Comparison of ENCODE assay signal across 12 cellular contexts in genomic region chr17:7953266-7953665, GRCh38. TPM values are rescaled to one million over a fixed set of nuclear protein-coding genes. Genes with fewer than 3 reads are reported as not detected.
DNase-seq lines count a peak whose midpoint lies in the region; ATAC-seq, FAIRE-seq and TF ChIP-seq lines count a peak whose summit lies in the region.
"Not testable (repeated sequence)": the region's sequence is repeated elsewhere in the genome, so short reads cannot be mapped to it uniquely, and the experiment has no call there.
"Had no signal": no experiment of that assay in that cellular context is flagged by ENCODE, and none has a peak within 500 bp of the region (broad histone marks: within the 10 kb centered on the region; RNA-seq: fewer than 3 reads in every experiment).

No MANE protein-coding gene starts in this region.

- not testable (repeated sequence) for H3K4me3 Mint-ChIP-seq in activated CD4-positive, alpha-beta T cell treated with anti-CD3 and anti-CD28 coated beads, Interleukin-2, amount 10 ng/mL, durations not matched to agents 7 days and 5 days
- peak overlapping the region; percentile 22 for H3K4me3 Mint-ChIP-seq in stimulated activated effector memory CD8-positive, alpha-beta T cell treated with anti-CD3 and anti-CD28 coated beads, Interleukin-12 subunit alpha, Interleukin-12 subunit beta, amount 100 ng/mL, for 72 hours

- not testable (repeated sequence) for H4K20me1 ChIP-seq in K562 (replicated peaks; ENCODE audit: control insufficient read depth, insufficient read depth, low read length)

- not testable (repeated sequence) for H3K4me3 ChIP-seq in K562

- not testable (repeated sequence) for H3K4me2 ChIP-seq in K562 (ENCODE audit: insufficient read depth, low read length)

- BruUV-seq in K562 (replicated peaks; lab: Mats Ljungman, UMichigan) = not testable (repeated sequence)

- peak; percentile 12 for DNase-seq in NCI-H82 (lab: John Stamatoyannopoulos, UW)
- not testable (repeated sequence) for DNase-seq in activated CD4-positive, alpha-beta T cell treated with anti-CD3 and anti-CD28 coated beads, Interleukin-2, amount 10 ng/mL, durations not matched to agents 7 days and 5 days; K562 (ENCODE audit: extremely low read depth in 1 of 4, low spot score in 3 of 4); stimulated activated effector memory CD8-positive, alpha-beta T cell treated with anti-CD3 and anti-CD28 coated beads, Interleukin-12 subunit alpha, Interleukin-12 subunit beta, amount 100 ng/mL, for 72 hours (ENCODE audit: low spot score in 2 of 2)

- H3K27ac ChIP-seq in K562 (ENCODE audit: extremely low read depth, low read depth, low read length) = not testable (repeated sequence)

- H3K27me3 Mint-ChIP-seq in activated CD4-positive, alpha-beta T cell treated with anti-CD3 and anti-CD28 coated beads, Interleukin-2, amount 10 ng/mL, durations not matched to agents 7 days and 5 days = not testable (repeated sequence)

- POLR2A ChIA-PET in activated CD4-positive, alpha-beta T cell treated with anti-CD3 and anti-CD28 coated beads, Interleukin-2, amount 10 ng/mL, durations not matched to agents 7 days and 5 days (lab: Charles Lee) = not testable (repeated sequence)
- POLR2A ChIA-PET in K562 (lab: Yijun Ruan, JAX) = interaction anchor here (0.7 to 1.3 kb wide), 3 partner anchors 8 to 303 kb away, joined by 3 to 6 read pairs (median 3); partner anchors contain the start of genes ATP1B2 and TP53

- H3K9me3 Mint-ChIP-seq in activated CD4-positive, alpha-beta T cell treated with anti-CD3 and anti-CD28 coated beads, Interleukin-2, amount 10 ng/mL, durations not matched to agents 7 days and 5 days; stimulated activated effector memory CD8-positive, alpha-beta T cell treated with anti-CD3 and anti-CD28 coated beads, Interleukin-12 subunit alpha, Interleukin-12 subunit beta, amount 100 ng/mL, for 72 hours: not testable (repeated sequence)

- CTCF ChIA-PET in activated CD4-positive, alpha-beta T cell treated with anti-CD3 and anti-CD28 coated beads, Interleukin-2, amount 10 ng/mL, durations not matched to agents 7 days and 5 days (lab: Charles Lee) = interaction anchor here (0.6 to 1.9 kb wide), 6 partner anchors 8 to 422 kb away, joined by 3 to 8 read pairs (median 4); partner anchors contain the start of gene CNTROB
- CTCF ChIA-PET in K562 (lab: Yijun Ruan, JAX; ENCODE audit: low intra/inter-chr PET ratio) = not testable (repeated sequence)

- H3K36me3 Mint-ChIP-seq in activated CD4-positive, alpha-beta T cell treated with anti-CD3 and anti-CD28 coated beads, Interleukin-2, amount 10 ng/mL, durations not matched to agents 7 days and 5 days (ENCODE audit: low read depth) = peaks cover 27% of the 10 kb centered on the region
- H3K36me3 Mint-ChIP-seq in stimulated activated effector memory CD8-positive, alpha-beta T cell treated with anti-CD3 and anti-CD28 coated beads, Interleukin-12 subunit alpha, Interleukin-12 subunit beta, amount 100 ng/mL, for 72 hours = peaks cover 16% of the 10 kb centered on the region

- intact Hi-C loops in K562 (cut with micrococcal nuclease) = not testable (repeated sequence)

- not testable (repeated sequence) for TF ChIP-seq CTCF in K562 (IDR thresholded peaks at IDR 0.05 in 2 of 3, conservative IDR thresholded peaks at IDR 0.05 in 1 of 3; ENCODE audit: insufficient read depth in 2 of 3, low read depth in 1 of 3, low read length in 3 of 3)

- H3K27me3 ChIP-seq in K562 (ENCODE audit: control insufficient read depth in 2 of 2, insufficient read depth in 2 of 2, low read length in 2 of 2) = not testable (repeated sequence)

- peaks cover 26% of the 10 kb centered on the region for H3K4me1 Mint-ChIP-seq in activated CD4-positive, alpha-beta T cell treated with anti-CD3 and anti-CD28 coated beads, Interleukin-2, amount 10 ng/mL, durations not matched to agents 7 days and 5 days
- peaks cover 16% of the 10 kb centered on the region for H3K4me1 Mint-ChIP-seq in stimulated activated effector memory CD8-positive, alpha-beta T cell treated with anti-CD3 and anti-CD28 coated beads, Interleukin-12 subunit alpha, Interleukin-12 subunit beta, amount 100 ng/mL, for 72 hours

- H3K9ac ChIP-seq in K562 (ENCODE audit: insufficient read depth in 1 of 2, low read depth in 2 of 2, low read length in 2 of 2) = not testable (repeated sequence)

- not testable (repeated sequence) for H2AFZ ChIP-seq in K562 (ENCODE audit: low read depth, low read length)

- H3K9me1 ChIP-seq in K562 (ENCODE audit: control insufficient read depth, insufficient read depth, low read length) = not testable (repeated sequence)

- not testable (repeated sequence) for FAIRE-seq in K562 (lab: Jason Lieb, UNC)

- H3K27ac Mint-ChIP-seq in activated CD4-positive, alpha-beta T cell treated with anti-CD3 and anti-CD28 coated beads, Interleukin-2, amount 10 ng/mL, durations not matched to agents 7 days and 5 days = peak overlapping the region; percentile 3
- H3K27ac Mint-ChIP-seq in stimulated activated effector memory CD8-positive, alpha-beta T cell treated with anti-CD3 and anti-CD28 coated beads, Interleukin-12 subunit alpha, Interleukin-12 subunit beta, amount 100 ng/mL, for 72 hours = not testable (repeated sequence)

- H3K4me1 ChIP-seq in K562 (replicated peaks in 1 of 2; ENCODE audit: control insufficient read depth in 2 of 2, insufficient read depth in 2 of 2, low read length in 2 of 2) = not testable (repeated sequence)

- H3K9me3 ChIP-seq in K562 (replicated peaks; ENCODE audit: control insufficient read depth, insufficient read depth, low read depth, low read length) = not testable (repeated sequence)

- not testable (repeated sequence) for TF ChIP-seq EP300 in K562 (IDR thresholded peaks at IDR 0.05; ENCODE audit: low read length)

- WGBS in K562 (ENCODE audit: insufficient coverage, low coverage, missing lambda C conversion rate) = 63% methylated on average over 13 of the region's 13 CpGs

- not testable (repeated sequence) for H3K79me2 ChIP-seq in K562 (ENCODE audit: control insufficient read depth, insufficient read depth, low read length)

- in situ Hi-C loops in K562 (cut with MboI) = not testable (repeated sequence)

- not testable (repeated sequence) for ATAC-seq in K562; stimulated activated effector memory CD8-positive, alpha-beta T cell treated with anti-CD3 and anti-CD28 coated beads, Interleukin-12 subunit alpha, Interleukin-12 subunit beta, amount 100 ng/mL, for 72 hours

- TF ChIP-seq RAD21 in K562 (CRISPR knock-in tag; conservative IDR thresholded peaks at IDR 0.05 in 1 of 2, IDR thresholded peaks at IDR 0.05 in 1 of 2) = not testable (repeated sequence)

- TF ChIP-seq POLR2A in K562 (conservative IDR thresholded peaks at IDR 0.05) = not testable (repeated sequence)

- not testable (repeated sequence) for H3K36me3 ChIP-seq in K562 (ENCODE audit: control insufficient read depth, insufficient read depth, low read length)

RNA-seq across cellular contexts. Expression of gene CNTROB, which starts 21.3 kb away (rescaled TPM):
- total RNA-seq in activated CD4-positive, alpha-beta T cell treated with anti-CD3 and anti-CD28 coated beads, Interleukin-2, amount 10 ng/mL, durations not matched to agents 7 days and 5 days = 10 to 100 TPM; 74.3 to 77.4 TPM
- total RNA-seq in K562 (2011; cell fraction: chromatin; rRNA removed; ENCODE audit: low replicate concordance) = 127 and 203 TPM in 2 replicates
- total RNA-seq in K562 (2011; cell fraction: nucleolus; rRNA removed) = 99.0 and 106 TPM in 2 replicates
- 91.2 and 111 TPM in 2 replicates for total RNA-seq in K562 (2011; cell fraction: nucleoplasm; rRNA removed)
- total RNA-seq in K562 (2014; rRNA removed) = 20.0 and 20.7 TPM in 2 replicates
- total RNA-seq in K562 (2014; rRNA removed; fragmentation: Illumina TruSeq; extraction: Trizol) = 18.2 and 19.0 TPM in 2 replicates
- total RNA-seq in K562 (2015; rRNA removed; fragmentation: Illumina TruSeq; extraction: Trizol) = 23.0 and 26.0 TPM in 2 replicates
- 28.9 and 33.1 TPM in 2 replicates for total RNA-seq in K562 (2021)
- polyA plus RNA-seq in K562 (2011; rRNA removed) = 28.5 and 32.9 TPM in 2 replicates
- 23.3 and 30.2 TPM in 2 replicates for polyA plus RNA-seq in K562 (2011; cell fraction: cytosol; rRNA removed)
- 114 and 159 TPM in 2 replicates for polyA plus RNA-seq in K562 (2011; cell fraction: nucleus; rRNA removed)
- polyA plus RNA-seq in K562 (2012) = 29.1 and 41.4 TPM in 2 replicates
- 31.8 and 33.3 TPM in 2 replicates for polyA plus RNA-seq in K562 (2014; fragmentation: Illumina TruSeq; extraction: Trizol)
- 1 to 10 TPM; 1.9 to 2.3 TPM for polyA plus RNA-seq in K562 (2014; fragmentation: Nextera tagmentation; extraction: Ambion mirVana)
- polyA plus RNA-seq in K562 (2014; rRNA removed) = 23.5 and 33.3 TPM in 2 replicates
- 13.9 and 15.9 TPM in 2 replicates for polyA minus RNA-seq in K562 (2011; rRNA and poly(A)+ RNA removed)
- polyA minus RNA-seq in K562 (2011; cell fraction: cytosol; rRNA and poly(A)+ RNA removed) = 10.6 and 12.8 TPM in 2 replicates
- 30.6 and 40.9 TPM in 2 replicates for polyA minus RNA-seq in K562 (2011; cell fraction: nucleus; rRNA and poly(A)+ RNA removed)

RNA-seq across cellular contexts. Expression of gene TRAPPC1, which starts 21.5 kb away (rescaled TPM):
- total RNA-seq in activated CD4-positive, alpha-beta T cell treated with anti-CD3 and anti-CD28 coated beads, Interleukin-2, amount 10 ng/mL, durations not matched to agents 7 days and 5 days = 100 to 1,000 TPM; 235 to 251 TPM
- total RNA-seq in K562 (2011; cell fraction: chromatin; rRNA removed; ENCODE audit: low replicate concordance) = 20.3 and 31.8 TPM in 2 replicates
- total RNA-seq in K562 (2011; cell fraction: nucleolus; rRNA removed) = 24.6 and 25.7 TPM in 2 replicates
- total RNA-seq in K562 (2011; cell fraction: nucleoplasm; rRNA removed) = 26.6 and 31.8 TPM in 2 replicates
- total RNA-seq in K562 (2014; rRNA removed) (18.3 and 21.9 TPM in 2 replicates), K562 (2014; rRNA removed; fragmentation: Illumina TruSeq; extraction: Trizol) (11.7 and 15.4 TPM in 2 replicates), K562 (2015; rRNA removed; fragmentation: Illumina TruSeq; extraction: Trizol) (11.9 and 13.4 TPM in 2 replicates), K562 (2021) (59.2 and 64.5 TPM in 2 replicates)
- polyA plus RNA-seq in K562 (2011; rRNA removed) (36.2 and 47.0 TPM in 2 replicates), K562 (2014; fragmentation: Illumina TruSeq; extraction: Trizol) (79.0 and 82.8 TPM in 2 replicates), K562 (2014; fragmentation: Nextera tagmentation; extraction: Ambion mirVana) (10 to 100 TPM; 33.2 to 39.8 TPM), K562 (2014; rRNA removed) (44.6 and 52.6 TPM in 2 replicates)
- 109 and 114 TPM in 2 replicates for polyA plus RNA-seq in K562 (2011; cell fraction: cytosol; rRNA removed)
- 33.4 and 42.9 TPM in 2 replicates for polyA plus RNA-seq in K562 (2011; cell fraction: nucleus; rRNA removed)
- 79.6 and 103 TPM in 2 replicates for polyA plus RNA-seq in K562 (2012)
- 55.9 and 63.0 TPM in 2 replicates for polyA minus RNA-seq in K562 (2011; rRNA and poly(A)+ RNA removed)
- 32.4 and 38.7 TPM in 2 replicates for polyA minus RNA-seq in K562 (2011; cell fraction: cytosol; rRNA and poly(A)+ RNA removed)
- polyA minus RNA-seq in K562 (2011; cell fraction: nucleus; rRNA and poly(A)+ RNA removed) = 10.9 and 14.4 TPM in 2 replicates

RNA-seq across cellular contexts. Expression of gene KCNAB3, which starts 23.6 kb away (rescaled TPM):
- 10 to 100 TPM; 11.8 to 12.4 TPM for total RNA-seq in activated CD4-positive, alpha-beta T cell treated with anti-CD3 and anti-CD28 coated beads, Interleukin-2, amount 10 ng/mL, durations not matched to agents 7 days and 5 days
- total RNA-seq in K562 (2011; cell fraction: chromatin; rRNA removed; ENCODE audit: low replicate concordance) = 14.8 and 28.1 TPM in 2 replicates
- 13.9 and 14.7 TPM in 2 replicates for total RNA-seq in K562 (2011; cell fraction: nucleolus; rRNA removed)
- total RNA-seq in K562 (2011; cell fraction: nucleoplasm; rRNA removed) = 9.6 and 13.6 TPM in 2 replicates
- 0.37 and 1.3 TPM in 2 replicates for total RNA-seq in K562 (2014; rRNA removed)
- 0.70 and 0.76 TPM in 2 replicates for total RNA-seq in K562 (2014; rRNA removed; fragmentation: Illumina TruSeq; extraction: Trizol)
- 0.57 and 0.69 TPM in 2 replicates for total RNA-seq in K562 (2015; rRNA removed; fragmentation: Illumina TruSeq; extraction: Trizol)
- total RNA-seq in K562 (2021) = 1.7 and 2.5 TPM in 2 replicates
- 1.1 and 2.0 TPM in 2 replicates for polyA plus RNA-seq in K562 (2011; rRNA removed)
- polyA plus RNA-seq in K562 (2011; cell fraction: cytosol; rRNA removed) = 0.61 and 0.74 TPM in 2 replicates
- polyA plus RNA-seq in K562 (2011; cell fraction: nucleus; rRNA removed) = 17.8 and 23.2 TPM in 2 replicates
- polyA plus RNA-seq in K562 (2012) = 1.8 and 4.0 TPM in 2 replicates
- polyA plus RNA-seq in K562 (2014; fragmentation: Illumina TruSeq; extraction: Trizol) = 0.61 and 1.4 TPM in 2 replicates
- under 1 TPM; 0.03 to 0.17 TPM for polyA plus RNA-seq in K562 (2014; fragmentation: Nextera tagmentation; extraction: Ambion mirVana)
- polyA plus RNA-seq in K562 (2014; rRNA removed) = 1.0 and 2.1 TPM in 2 replicates
- 0.66 and 0.81 TPM in 2 replicates for polyA minus RNA-seq in K562 (2011; rRNA and poly(A)+ RNA removed)
- polyA minus RNA-seq in K562 (2011; cell fraction: cytosol; rRNA and poly(A)+ RNA removed) = not detected in 2 replicates
- 2.7 and 3.3 TPM in 2 replicates for polyA minus RNA-seq in K562 (2011; cell fraction: nucleus; rRNA and poly(A)+ RNA removed)
- total RNA-seq: G401 had no signal
- polyA plus RNA-seq: CD14-positive monocyte; CD8-positive, alpha-beta memory T cell had no signal

RNA-seq across cellular contexts. Expression of gene RNF227, which starts 37.2 kb away (rescaled TPM):
- total RNA-seq in activated CD4-positive, alpha-beta T cell treated with anti-CD3 and anti-CD28 coated beads, Interleukin-2, amount 10 ng/mL, durations not matched to agents 7 days and 5 days = 1 to 10 TPM; 4.4 to 4.5 TPM
- 2.7 and 3.7 TPM in 2 replicates for total RNA-seq in K562 (2011; cell fraction: chromatin; rRNA removed; ENCODE audit: low replicate concordance)
- 4.3 and 5.0 TPM in 2 replicates for total RNA-seq in K562 (2011; cell fraction: nucleolus; rRNA removed)
- total RNA-seq in K562 (2011; cell fraction: nucleoplasm; rRNA removed) = 3.4 and 7.3 TPM in 2 replicates
- total RNA-seq in K562 (2014; rRNA removed) (1.9 and 4.1 TPM in 2 replicates), K562 (2014; rRNA removed; fragmentation: Illumina TruSeq; extraction: Trizol) (2.2 and 2.3 TPM in 2 replicates), K562 (2015; rRNA removed; fragmentation: Illumina TruSeq; extraction: Trizol) (2.1 and 2.2 TPM in 2 replicates), K562 (2021) (2.1 and 2.3 TPM in 2 replicates)
- polyA plus RNA-seq in K562 (2011; rRNA removed) (3.0 and 3.3 TPM in 2 replicates), K562 (2014; fragmentation: Illumina TruSeq; extraction: Trizol) (2.8 and 3.0 TPM in 2 replicates), K562 (2014; fragmentation: Nextera tagmentation; extraction: Ambion mirVana) (1 to 10 TPM; 1.1 to 1.5 TPM), K562 (2014; rRNA removed) (4.7 and 6.7 TPM in 2 replicates)
- 3.0 and 4.2 TPM in 2 replicates for polyA plus RNA-seq in K562 (2011; cell fraction: cytosol; rRNA removed)
- polyA plus RNA-seq in K562 (2011; cell fraction: nucleus; rRNA removed) = 1.7 and 1.9 TPM in 2 replicates
- 1.2 and 1.4 TPM in 2 replicates for polyA plus RNA-seq in K562 (2012)
- 0.75 and 1.2 TPM in 2 replicates for polyA minus RNA-seq in K562 (2011; rRNA and poly(A)+ RNA removed)
- 0.86 and 2.0 TPM in 2 replicates for polyA minus RNA-seq in K562 (2011; cell fraction: cytosol; rRNA and poly(A)+ RNA removed)
- 0.81 and 1.4 TPM in 2 replicates for polyA minus RNA-seq in K562 (2011; cell fraction: nucleus; rRNA and poly(A)+ RNA removed)

RNA-seq across cellular contexts. Expression of gene GUCY2D, which starts 49.1 kb away (rescaled TPM):
- not detected for total RNA-seq in activated CD4-positive, alpha-beta T cell treated with anti-CD3 and anti-CD28 coated beads, Interleukin-2, amount 10 ng/mL, durations not matched to agents 7 days and 5 days
- total RNA-seq in K562 (2011; cell fraction: chromatin; rRNA removed; ENCODE audit: low replicate concordance) = not detected in 2 replicates
- total RNA-seq in K562 (2011; cell fraction: nucleolus; rRNA removed) = not detected in 2 replicates
- total RNA-seq in K562 (2011; cell fraction: nucleoplasm; rRNA removed) = not detected in 2 replicates
- total RNA-seq in K562 (2014; rRNA removed) (0.05 TPM in 1 of 2 replicates, not detected in the other), K562 (2014; rRNA removed; fragmentation: Illumina TruSeq; extraction: Trizol) (not detected in 2 replicates), K562 (2015; rRNA removed; fragmentation: Illumina TruSeq; extraction: Trizol) (not detected in 2 replicates), K562 (2021) (not detected in 2 replicates)
- polyA plus RNA-seq in K562 (2011; rRNA removed) (not detected in 2 replicates), K562 (2014; fragmentation: Illumina TruSeq; extraction: Trizol) (not detected in 2 replicates), K562 (2014; fragmentation: Nextera tagmentation; extraction: Ambion mirVana) (not detected), K562 (2014; rRNA removed) (0.03 TPM in 1 of 2 replicates, not detected in the other)
- polyA plus RNA-seq in K562 (2011; cell fraction: cytosol; rRNA removed) = not detected in 2 replicates
- not detected in 2 replicates for polyA plus RNA-seq in K562 (2011; cell fraction: nucleus; rRNA removed)
- polyA plus RNA-seq in K562 (2012) = 0.26 TPM in 1 of 2 replicates, not detected in the other
- not detected in 2 replicates for polyA minus RNA-seq in K562 (2011; rRNA and poly(A)+ RNA removed)
- not detected in 2 replicates for polyA minus RNA-seq in K562 (2011; cell fraction: cytosol; rRNA and poly(A)+ RNA removed)
- not detected in 2 replicates for polyA minus RNA-seq in K562 (2011; cell fraction: nucleus; rRNA and poly(A)+ RNA removed)
- total RNA-seq: A673; CD4-positive, alpha-beta memory T cell; CD4-positive, CD25-positive, alpha-beta regulatory T cell; CD8-positive, alpha-beta memory T cell; G401; GM12878 had no signal
- polyA plus RNA-seq: AG04450, GM12878 had no signal
